ENCODE assay signal across 38 cellular contexts in the genomic region with DNA sequence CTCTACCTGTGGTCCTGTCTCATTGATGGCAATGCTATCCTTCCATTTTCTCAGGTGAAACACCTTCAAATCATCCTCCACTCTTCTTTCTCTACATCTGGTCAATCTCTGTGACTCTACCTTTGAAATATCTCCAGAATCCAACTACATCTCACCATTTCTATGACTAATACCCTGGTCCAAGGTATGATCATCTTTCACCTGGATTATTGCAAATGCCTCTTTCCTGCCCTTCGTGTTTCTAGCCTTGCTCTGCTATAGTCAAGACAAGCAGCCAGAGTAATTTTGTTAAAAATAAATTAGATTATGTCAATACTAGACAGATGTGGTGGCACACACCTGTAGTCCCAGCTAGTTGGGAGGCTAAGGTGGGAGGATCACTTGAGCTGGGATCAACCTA. TPM values are rescaled to one million over a fixed set of nuclear protein-coding genes. Genes with fewer than 3 reads are reported as not detected.
"Had no signal": no experiment of that assay in that cellular context is flagged by ENCODE, and none has a peak within 500 bp of the region (broad histone marks: within the 10 kb centered on the region; RNA-seq: fewer than 3 reads in every experiment).

No MANE protein-coding gene starts in this region.

- H3K4me1 Mint-ChIP-seq: activated CD4-positive, alpha-beta T cell treated with anti-CD3 and anti-CD28 coated beads for 36 hours; activated CD4-positive, alpha-beta T cell treated with anti-CD3 and anti-CD28 coated beads, Interleukin-2, amount 10 ng/mL, durations not matched to agents 24 days and 14 days had no signal

- H3K27me3 Mint-ChIP-seq: activated CD4-positive, alpha-beta memory T cell treated with anti-CD3 and anti-CD28 coated beads for 36 hours; activated CD8-positive, alpha-beta memory T cell treated with anti-CD3 and anti-CD28 coated beads, Interleukin-2, amount 10 ng/mL, durations not matched to agents 7 days and 5 days had no signal

- H3K36me3 Mint-ChIP-seq: activated CD4-positive, alpha-beta memory T cell treated with anti-CD3 and anti-CD28 coated beads for 36 hours; activated CD8-positive, alpha-beta memory T cell treated with anti-CD3 and anti-CD28 coated beads, Interleukin-2, amount 10 ng/mL, durations not matched to agents 7 days and 5 days had no signal

- H3K4me1 ChIP-seq: heart left ventricle had no signal

- FAIRE-seq: astrocyte, colon, endometrium, endothelial cell of umbilical vein, frontal cortex had no signal

- ATAC-seq: activated CD4-positive, alpha-beta T cell treated with anti-CD3 and anti-CD28 coated beads for 36 hours; activated CD4-positive, CD25-positive, alpha-beta regulatory T cell treated with anti-CD3 and anti-CD28 coated beads, Interleukin-2, amount 50 U/mL, for 24 hours; activated CD8-positive, alpha-beta memory T cell treated with anti-CD3 and anti-CD28 coated beads, Interleukin-2, amount 10 ng/mL, durations not matched to agents 7 days and 5 days; activated CD8-positive, alpha-beta T cell treated with anti-CD3 and anti-CD28 coated beads, Interleukin-2, amount 10 ng/mL, durations not matched to agents 7 days and 5 days; heart left ventricle; T-helper 17 cell had no signal

- H3K27ac Mint-ChIP-seq: activated B cell treated with CpG ODN at 0.5 μM for 24 hours; activated CD4-positive, alpha-beta memory T cell treated with anti-CD3 and anti-CD28 coated beads for 36 hours; activated CD4-positive, alpha-beta T cell treated with anti-CD3 and anti-CD28 coated beads for 36 hours; activated CD4-positive, alpha-beta T cell treated with anti-CD3 and anti-CD28 coated beads, Interleukin-2, amount 10 ng/mL, durations not matched to agents 24 days and 14 days; activated CD8-positive, alpha-beta memory T cell treated with anti-CD3 and anti-CD28 coated beads, Interleukin-2, amount 10 ng/mL, durations not matched to agents 7 days and 5 days; activated CD8-positive, alpha-beta T cell treated with anti-CD3 and anti-CD28 coated beads, Interleukin-2, amount 10 ng/mL, durations not matched to agents 7 days and 5 days; activated naive CD8-positive, alpha-beta T cell; activated T-helper 1 cell treated with anti-CD3 and anti-CD28 coated beads, Interleukin-12 subunit alpha, Interleukin-12 subunit beta, Interleukin-2, Interleukin-4 antibody, amounts not matched to agents 30 ng/mL and 10 ng/mL and 1 ng/mL, durations not matched to agents 14 hours and 24 hours and 36 hours; activated T-helper 2 cell treated with anti-CD3 and anti-CD28 coated beads, Interferon-gamma antibody, Interleukin-2, Interleukin-4, amounts not matched to agents 10 μg/mL and 5 μg/mL and 100 μg/mL, durations not matched to agents 14 hours and 24 hours and 36 hours; T-helper 17 cell; T-helper 2 cell treated with Interferon-gamma antibody and Interleukin-4, amounts not matched to agents 5 μg/mL and 100 μg/mL, for 36 hours had no signal

- H3K4me3 ChIP-seq: heart left ventricle had no signal

- H3K27ac ChIP-seq: brain microvascular endothelial cell, epithelial cell of prostate, heart left ventricle, WERI-Rb-1 had no signal

- DNase-seq: activated B cell treated with CpG ODN at 0.5 μM for 24 hours; activated CD4-positive, alpha-beta memory T cell treated with anti-CD3 and anti-CD28 coated beads for 36 hours; activated CD4-positive, alpha-beta T cell treated with anti-CD3 and anti-CD28 coated beads for 36 hours; activated CD4-positive, alpha-beta T cell treated with anti-CD3 and anti-CD28 coated beads, Interleukin-2, amount 10 ng/mL, durations not matched to agents 24 days and 14 days; activated CD8-positive, alpha-beta memory T cell treated with anti-CD3 and anti-CD28 coated beads, Interleukin-2, amount 10 ng/mL, durations not matched to agents 7 days and 5 days; activated CD8-positive, alpha-beta memory T cell treated with anti-CD3 and anti-CD28 coated beads, Interleukin-2, amount 50 U/mL, for 4 hours; activated CD8-positive, alpha-beta T cell treated with anti-CD3 and anti-CD28 coated beads, Interleukin-2, amount 10 ng/mL, durations not matched to agents 7 days and 5 days; activated gamma-delta T cell treated with Interleukin-2 at 50 U/mL for 16 hours; activated naive CD4-positive, alpha-beta T cell treated with anti-CD3 and anti-CD28 coated beads, Interleukin-2, amount 50 U/mL, for 16 hours; activated naive CD4-positive, alpha-beta T cell treated with Interleukin-2 at 50 U/mL for 16 hours; activated T-cell treated with anti-CD3 and anti-CD28 coated beads, Interleukin-2, amount 50 U/mL, for 1 hour; activated T-cell treated with anti-CD3 and anti-CD28 coated beads, Interleukin-2, amount 50 U/mL, for 48 hours; amniotic stem cell; anterior cingulate cortex; brain microvascular endothelial cell; caudate nucleus; cortex of kidney; dermis blood vessel endothelial cell; effector CD4-positive, alpha-beta T cell; foreskin fibroblast; glutamatergic neuron; heart left ventricle; SW 1271; T-helper 1 cell; T-helper 17 cell; T1000; WERI-Rb-1 had no signal

- H3K4me3 Mint-ChIP-seq: activated B cell treated with CpG ODN at 0.5 μM for 24 hours; activated CD4-positive, alpha-beta memory T cell treated with anti-CD3 and anti-CD28 coated beads for 36 hours; activated CD4-positive, alpha-beta T cell treated with anti-CD3 and anti-CD28 coated beads for 36 hours; activated CD4-positive, alpha-beta T cell treated with anti-CD3 and anti-CD28 coated beads, Interleukin-2, amount 10 ng/mL, durations not matched to agents 24 days and 14 days; activated CD8-positive, alpha-beta memory T cell treated with anti-CD3 and anti-CD28 coated beads, Interleukin-2, amount 10 ng/mL, durations not matched to agents 7 days and 5 days; activated CD8-positive, alpha-beta T cell treated with anti-CD3 and anti-CD28 coated beads, Interleukin-2, amount 10 ng/mL, durations not matched to agents 7 days and 5 days; activated naive CD8-positive, alpha-beta T cell; activated T-helper 1 cell treated with anti-CD3 and anti-CD28 coated beads, Interleukin-12 subunit alpha, Interleukin-12 subunit beta, Interleukin-2, Interleukin-4 antibody, amounts not matched to agents 30 ng/mL and 10 ng/mL and 1 ng/mL, durations not matched to agents 14 hours and 24 hours and 36 hours; T-helper 17 cell; T-helper 2 cell treated with Interferon-gamma antibody and Interleukin-4, amounts not matched to agents 5 μg/mL and 100 μg/mL, for 36 hours had no signal

- H3K9me3 Mint-ChIP-seq: activated B cell treated with CpG ODN at 0.5 μM for 24 hours; activated CD4-positive, alpha-beta memory T cell treated with anti-CD3 and anti-CD28 coated beads for 36 hours; activated CD4-positive, alpha-beta T cell treated with anti-CD3 and anti-CD28 coated beads, Interleukin-2, amount 10 ng/mL, durations not matched to agents 24 days and 14 days; activated T-helper 1 cell treated with anti-CD3 and anti-CD28 coated beads, Interleukin-12 subunit alpha, Interleukin-12 subunit beta, Interleukin-2, Interleukin-4 antibody, amounts not matched to agents 30 ng/mL and 10 ng/mL and 1 ng/mL, durations not matched to agents 14 hours and 24 hours and 36 hours; activated T-helper 2 cell treated with anti-CD3 and anti-CD28 coated beads, Interferon-gamma antibody, Interleukin-2, Interleukin-4, amounts not matched to agents 10 μg/mL and 5 μg/mL and 100 μg/mL, durations not matched to agents 14 hours and 24 hours and 36 hours; T-helper 2 cell treated with Interferon-gamma antibody and Interleukin-4, amounts not matched to agents 5 μg/mL and 100 μg/mL, for 36 hours had no signal

- H3K36me3 ChIP-seq: brain microvascular endothelial cell, heart left ventricle, WERI-Rb-1 had no signal

RNA-seq across cellular contexts. Expression of a gene that starts 24.5 kb away (rescaled TPM):
- total RNA-seq: activated CD8-positive, alpha-beta memory T cell treated with anti-CD3 and anti-CD28 coated beads, Interleukin-2, amount 10 ng/mL, durations not matched to agents 7 days and 5 days; activated T-helper 2 cell treated with anti-CD3 and anti-CD28 coated beads, Interferon-gamma antibody, Interleukin-2, Interleukin-4, amounts not matched to agents 10 μg/mL and 5 μg/mL and 100 μg/mL, durations not matched to agents 14 hours and 24 hours and 36 hours; T-helper 17 cell had no signal
